In the genomic region with DNA sequence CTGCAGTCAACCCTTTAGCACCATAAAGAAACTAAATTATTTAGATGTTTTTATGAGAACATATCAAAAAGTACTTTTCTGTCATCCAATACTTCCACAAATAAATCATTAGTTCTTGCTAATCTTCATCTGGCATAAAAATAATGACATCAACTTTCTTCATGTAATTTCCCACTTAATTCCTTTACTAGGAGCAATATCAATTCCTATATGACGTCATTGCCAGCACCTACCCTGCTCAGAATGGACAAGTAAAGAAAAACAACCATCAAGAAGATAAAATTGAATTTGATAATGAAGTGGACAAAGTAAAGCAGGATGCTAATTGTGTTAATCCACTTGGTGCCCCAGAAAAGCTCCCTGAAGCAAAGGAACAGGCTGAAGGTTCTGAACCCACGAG, we compare ENCODE assay signal across 24 cellular contexts.
A peak's percentile ranks its signal among the peaks of the same experiment; 100 is the strongest.
DNase-seq lines count a peak whose midpoint lies in the region; ATAC-seq, FAIRE-seq and TF ChIP-seq lines count a peak whose summit lies in the region.
"Had no signal": no experiment of that assay in that cellular context is flagged by ENCODE, and none has a peak within 500 bp of the region (broad histone marks: within the 10 kb centered on the region; RNA-seq: fewer than 3 reads in every experiment).

No MANE protein-coding gene starts in this region.

- H3K4me3 Mint-ChIP-seq in T-helper 2 cell treated with Interferon-gamma antibody and Interleukin-4, amounts not matched to agents 5 μg/mL and 100 μg/mL, for 36 hours: no peak overlapping the region
- no peak overlapping the region for H3K4me3 Mint-ChIP-seq in CD4-positive, alpha-beta memory T cell
- no peak overlapping the region for H3K4me3 Mint-ChIP-seq in activated B cell treated with CpG ODN at 0.5 μM for 24 hours
- peak overlapping the region in 1 of 10 donors; percentile 1 for H3K4me3 Mint-ChIP-seq in naive thymus-derived CD8-positive, alpha-beta T cell
- H3K4me3 Mint-ChIP-seq: activated CD4-positive, alpha-beta T cell treated with anti-CD3 and anti-CD28 coated beads, Interleukin-2, amount 10 ng/mL, durations not matched to agents 7 days and 5 days; HFFc6; nephron progenitor cell had no signal

- no peak for TF ChIP-seq CTCF in activated B cell treated with CpG ODN at 0.5 μM for 24 hours (IDR thresholded peaks at IDR 0.05)

- intact Hi-C loops in CD4-positive, alpha-beta memory T cell (cut with micrococcal nuclease): loop anchor here (1.0 to 5.0 kb wide), 3 partner anchors 182 to 487 kb away; no protein-coding TSS in a partner anchor
- intact Hi-C loops in activated B cell treated with CpG ODN at 0.5 μM for 24 hours (cut with micrococcal nuclease): loop anchor here (1.0 to 5.0 kb wide), 5 partner anchors 15 to 1757 kb away; no protein-coding TSS in a partner anchor

- no peak for TF ChIP-seq POLR2A in GM12892 (IDR thresholded peaks at IDR 0.05; ENCODE audit: low read depth, low read length)

- peaks cover 59% of the 10 kb centered on the region for H3K36me3 Mint-ChIP-seq in T-helper 2 cell treated with Interferon-gamma antibody and Interleukin-4, amounts not matched to agents 5 μg/mL and 100 μg/mL, for 36 hours (ENCODE audit: low read depth)
- peaks cover 47 to 52% of the 10 kb centered on the region in 2 donors for H3K36me3 Mint-ChIP-seq in CD4-positive, alpha-beta memory T cell
- H3K36me3 Mint-ChIP-seq in activated B cell treated with CpG ODN at 0.5 μM for 24 hours (ENCODE audit: low read depth): peaks cover 53% of the 10 kb centered on the region
- H3K36me3 Mint-ChIP-seq in naive thymus-derived CD8-positive, alpha-beta T cell: peaks cover 20 to 50% (median 20%) of the 10 kb centered on the region in 3 donors

- H3K27ac ChIP-seq in CD4-positive, alpha-beta memory T cell (ENCODE audit: low read depth, low read length): no peak overlapping the region
- H3K27ac ChIP-seq: lower lobe of right lung, ovary, testis, WERI-Rb-1 had no signal

- H3K4me3 ChIP-seq in CD4-positive, alpha-beta memory T cell (ENCODE audit: low read length in 2 of 2): no peak overlapping the region
- H3K4me3 ChIP-seq: lower lobe of right lung, ovary, testis had no signal

- FAIRE-seq in GM12892 (lab: Jason Lieb, UNC): no peak

- no peaks in the 10 kb centered on the region for H3K27me3 Mint-ChIP-seq in T-helper 2 cell treated with Interferon-gamma antibody and Interleukin-4, amounts not matched to agents 5 μg/mL and 100 μg/mL, for 36 hours (ENCODE audit: low read depth)
- no peaks in the 10 kb centered on the region for H3K27me3 Mint-ChIP-seq in CD4-positive, alpha-beta memory T cell
- H3K27me3 Mint-ChIP-seq in activated B cell treated with CpG ODN at 0.5 μM for 24 hours: no peaks in the 10 kb centered on the region
- H3K27me3 Mint-ChIP-seq in naive thymus-derived CD8-positive, alpha-beta T cell: no peaks in the 10 kb centered on the region
- H3K27me3 Mint-ChIP-seq: activated CD4-positive, alpha-beta T cell treated with anti-CD3 and anti-CD28 coated beads, Interleukin-2, amount 10 ng/mL, durations not matched to agents 7 days and 5 days had no signal

- peaks cover 11% of the 10 kb centered on the region for H3K4me1 Mint-ChIP-seq in T-helper 2 cell treated with Interferon-gamma antibody and Interleukin-4, amounts not matched to agents 5 μg/mL and 100 μg/mL, for 36 hours (ENCODE audit: low read depth)
- H3K4me1 Mint-ChIP-seq in CD4-positive, alpha-beta memory T cell: peaks cover 5 to 24% (median 15%) of the 10 kb centered on the region in 4 donors
- H3K4me1 Mint-ChIP-seq in activated B cell treated with CpG ODN at 0.5 μM for 24 hours: peaks cover 24% of the 10 kb centered on the region
- H3K4me1 Mint-ChIP-seq in naive thymus-derived CD8-positive, alpha-beta T cell: peaks cover 8 to 31% (median 20%) of the 10 kb centered on the region in 4 donors
- H3K4me1 Mint-ChIP-seq: nephron progenitor cell had no signal

- H3K36me3 ChIP-seq in CD4-positive, alpha-beta memory T cell (ENCODE audit: insufficient read depth, low read length): peaks cover 52% of the 10 kb centered on the region
- H3K36me3 ChIP-seq: ovary, WERI-Rb-1 had no signal

- no peak for ATAC-seq in activated B cell treated with CpG ODN at 0.5 μM for 24 hours (ENCODE audit: low read depth)
- no peak for ATAC-seq in naive thymus-derived CD8-positive, alpha-beta T cell
- ATAC-seq: Right ventricle myocardium inferior had no signal

- DNase-seq in T-helper 2 cell treated with Interferon-gamma antibody and Interleukin-4, amounts not matched to agents 5 μg/mL and 100 μg/mL, for 36 hours (ENCODE audit: low spot score): no peak
- no peak for DNase-seq in T-helper 2 cell
- no peak for DNase-seq in CD4-positive, alpha-beta memory T cell
- no peak for DNase-seq in activated B cell treated with CpG ODN at 0.5 μM for 24 hours
- DNase-seq in naive thymus-derived CD8-positive, alpha-beta T cell: no peak
- no peak for DNase-seq in NCI-H1436 (lab: John Stamatoyannopoulos, UW)
- no peak for DNase-seq in HK-2 (ENCODE audit: unreplicated experiment)
- DNase-seq in GM12892 (ENCODE audit: insufficient read length): no peak
- DNase-seq: 8988T; activated CD4-positive, alpha-beta T cell treated with anti-CD3 and anti-CD28 coated beads, Interleukin-2, amount 10 ng/mL, durations not matched to agents 7 days and 5 days; activated naive CD4-positive, alpha-beta T cell treated with anti-CD3 and anti-CD28 coated beads, Interleukin-2, amount 50 U/mL, for 16 hours; anterior cingulate cortex; GOT3; lower lobe of right lung; NCI-H1436 treated with DMSO at 0.1 percent for 48 hours; NCI-H2081 treated with DMSO at 0.1 percent for 48 hours; NCI-H345; nephron progenitor cell; ovary; stimulated activated naive CD4-positive, alpha-beta T cell treated with Interleukin-2 at 50 U/mL for 16 hours; testis; WERI-Rb-1 had no signal

- peaks cover 4% of the 10 kb centered on the region for H3K4me1 ChIP-seq in CD4-positive, alpha-beta memory T cell (ENCODE audit: insufficient read depth, low read length)
- H3K4me1 ChIP-seq: lower lobe of right lung, testis had no signal

- no peaks in the 10 kb centered on the region for H3K9me3 ChIP-seq in CD4-positive, alpha-beta memory T cell (ENCODE audit: control insufficient read depth in 1 of 2, low read length in 2 of 2)
- H3K9me3 ChIP-seq: lower lobe of right lung, ovary, testis had no signal

- H3K27me3 ChIP-seq in CD4-positive, alpha-beta memory T cell (ENCODE audit: insufficient read depth, low read length): no peaks in the 10 kb centered on the region
- H3K27me3 ChIP-seq: ovary, testis had no signal

- H3K27ac Mint-ChIP-seq in T-helper 2 cell treated with Interferon-gamma antibody and Interleukin-4, amounts not matched to agents 5 μg/mL and 100 μg/mL, for 36 hours: peak overlapping the region; percentile 5
- H3K27ac Mint-ChIP-seq in CD4-positive, alpha-beta memory T cell: peak overlapping the region in 4 of 7 donors; percentile 36 to 70 (median 46)
- H3K27ac Mint-ChIP-seq in activated B cell treated with CpG ODN at 0.5 μM for 24 hours: peak overlapping the region; percentile 0
- H3K27ac Mint-ChIP-seq in naive thymus-derived CD8-positive, alpha-beta T cell: peak overlapping the region in 6 of 10 donors; percentile 20 to 75 (median 45)
- H3K27ac Mint-ChIP-seq: activated CD4-positive, alpha-beta T cell treated with anti-CD3 and anti-CD28 coated beads, Interleukin-2, amount 10 ng/mL, durations not matched to agents 7 days and 5 days; HFFc6; nephron progenitor cell had no signal

- H3K9me3 Mint-ChIP-seq in T-helper 2 cell treated with Interferon-gamma antibody and Interleukin-4, amounts not matched to agents 5 μg/mL and 100 μg/mL, for 36 hours: no peaks in the 10 kb centered on the region
- peaks cover 0 to 6% (median 0%) of the 10 kb centered on the region in 8 donors for H3K9me3 Mint-ChIP-seq in CD4-positive, alpha-beta memory T cell
- H3K9me3 Mint-ChIP-seq in activated B cell treated with CpG ODN at 0.5 μM for 24 hours: no peaks in the 10 kb centered on the region
- H3K9me3 Mint-ChIP-seq in naive thymus-derived CD8-positive, alpha-beta T cell: no peaks in the 10 kb centered on the region
- H3K9me3 Mint-ChIP-seq: activated CD4-positive, alpha-beta T cell treated with anti-CD3 and anti-CD28 coated beads, Interleukin-2, amount 10 ng/mL, durations not matched to agents 7 days and 5 days; HFFc6; nephron progenitor cell had no signal

- POLR2A ChIA-PET in CD4-positive, alpha-beta memory T cell (lab: Charles Lee; ENCODE audit: partially characterized antibody): interaction anchor here (1.2 kb wide), 1 partner anchor 14 kb away, joined by 5 read pairs; no protein-coding TSS in a partner anchor
- POLR2A ChIA-PET in activated B cell treated with CpG ODN at 0.5 μM for 24 hours (lab: Charles Lee): no interaction called here
- POLR2A ChIA-PET in naive thymus-derived CD8-positive, alpha-beta T cell (lab: Charles Lee): no interaction called here

- CTCF ChIA-PET in CD4-positive, alpha-beta memory T cell (lab: Charles Lee; ENCODE audit: partially characterized antibody): interaction anchor here (1.1 to 2.1 kb wide), 2 partner anchors 11 to 357 kb away, joined by 3 to 13 read pairs; no protein-coding TSS in a partner anchor
- CTCF ChIA-PET in activated B cell treated with CpG ODN at 0.5 μM for 24 hours (lab: Charles Lee): interaction anchor here (1.2 to 2.0 kb wide), 4 partner anchors 358 to 798 kb away, joined by 3 to 7 read pairs (median 4); no protein-coding TSS in a partner anchor
